ENCODE assay signal across 16 cellular contexts in genomic region chr2:58708565-58708964, GRCh38.
A peak's percentile ranks its signal among the peaks of the same experiment; 100 is the strongest.
DNase-seq lines count a peak whose midpoint lies in the region; ATAC-seq, FAIRE-seq and TF ChIP-seq lines count a peak whose summit lies in the region.
"Had no signal": no experiment of that assay in that cellular context is flagged by ENCODE, and none has a peak within 500 bp of the region (broad histone marks: within the 10 kb centered on the region; RNA-seq: fewer than 3 reads in every experiment).

No MANE protein-coding gene starts in this region.

- H3K27ac ChIP-seq in A549 (no peak overlapping the region), GM23338 (ENCODE audit: low read depth) (no peak overlapping the region)
- H3K27ac ChIP-seq: GM23248 had no signal

- TF ChIP-seq POLR2A in A549 (IDR thresholded peaks at IDR 0.05; ENCODE audit: low read length): no peak

- POLR2A ChIA-PET in A549 (lab: Yijun Ruan, JAX): no interaction called here

- H3K36me3 Mint-ChIP-seq in GM23338 (ENCODE audit: low read depth) (no peaks in the 10 kb centered on the region), endothelial cell (ENCODE audit: low read depth, unreplicated experiment) (no peaks in the 10 kb centered on the region)
- H3K36me3 Mint-ChIP-seq: CD8-positive, alpha-beta T cell had no signal

- TF ChIP-seq CTCF in A549 (IDR thresholded peaks at IDR 0.05) (no peak), GM23338 (conservative IDR thresholded peaks at IDR 0.05; ENCODE audit: low read depth in 2 of 2) (peak in 1 of 2 experiments; percentile 14; a peak in 1 of 4 replicates), endothelial cell (IDR thresholded peaks at IDR 0.05; ENCODE audit: unreplicated experiment) (peak; percentile 42)

- H3K27me3 ChIP-seq in GM23338 (ENCODE audit: insufficient read depth): no peaks in the 10 kb centered on the region

- H3K9me3 Mint-ChIP-seq in GM23338 (no peaks in the 10 kb centered on the region), endothelial cell (ENCODE audit: unreplicated experiment) (no peaks in the 10 kb centered on the region)
- H3K9me3 Mint-ChIP-seq: CD8-positive, alpha-beta T cell had no signal

- no peak overlapping the region for H3K27ac Mint-ChIP-seq in GM23338
- H3K27ac Mint-ChIP-seq in endothelial cell (ENCODE audit: unreplicated experiment): no peak overlapping the region
- H3K27ac Mint-ChIP-seq: B cell; CD8-positive, alpha-beta T cell had no signal

- H3K79me2 ChIP-seq in GM23338 (replicated peaks; ENCODE audit: insufficient read depth): no peaks in the 10 kb centered on the region

- in situ Hi-C loops in ACHN (cut with HindIII; ENCODE audit: low pct_ligation_motif_present, low pct_unique_long_range_greater_than_20kb, low sequenced_read_pairs): no loop called here

- H3K4me1 Mint-ChIP-seq in GM23338 (peaks cover 8% of the 10 kb centered on the region), endothelial cell (ENCODE audit: unreplicated experiment) (peaks cover 4% of the 10 kb centered on the region)
- H3K4me1 Mint-ChIP-seq: B cell had no signal

- H3K4me3 ChIP-seq in A549: no peak overlapping the region
- no peak overlapping the region for H3K4me3 ChIP-seq in GM23338
- H3K4me3 ChIP-seq: GM23248 had no signal

- no peaks in the 10 kb centered on the region for H3K4me1 ChIP-seq in A549
- H3K4me1 ChIP-seq in GM23338 (ENCODE audit: insufficient read depth): no peaks in the 10 kb centered on the region

- no peaks in the 10 kb centered on the region for H3K36me3 ChIP-seq in GM23338 (ENCODE audit: insufficient read depth)

- 0% methylated on average over 1 of the region's 1 CpG for WGBS in A549 (ENCODE audit: missing lambda C conversion rate)

- H3K4me2 ChIP-seq in A549 (no peak overlapping the region), GM23338 (no peak overlapping the region)
- H3K4me2 ChIP-seq: SK-N-SH had no signal

- H3K4me3 Mint-ChIP-seq in GM23338 (no peak overlapping the region), endothelial cell (ENCODE audit: unreplicated experiment) (no peak overlapping the region)
- H3K4me3 Mint-ChIP-seq: B cell; CD8-positive, alpha-beta T cell had no signal

- no peaks in the 10 kb centered on the region for H4K20me1 ChIP-seq in GM23338 (replicated peaks; ENCODE audit: insufficient read depth)

- H3F3A ChIP-seq in GM23338 (replicated peaks; ENCODE audit: low read depth): no peaks in the 10 kb centered on the region

- TF ChIP-seq RAD21 in A549 (conservative IDR thresholded peaks at IDR 0.05 in 1 of 2, IDR thresholded peaks at IDR 0.05 in 1 of 2): no peak

- H3K9me2 ChIP-seq in GM23338 (ENCODE audit: insufficient read depth): no peaks in the 10 kb centered on the region
- H3K9me2 ChIP-seq: SK-N-SH had no signal

- DNase-seq in A549 (ENCODE audit: low read depth in 1 of 2, low spot score in 1 of 2): peak in 1 of 2 experiments; percentile 3
- DNase-seq in GM23338 (ENCODE audit: low spot score): no peak
- DNase-seq in OCI-M1 (lab: John Stamatoyannopoulos, UW): peak; percentile 65
- no peak for DNase-seq in endothelial cell (ENCODE audit: low spot score)
- DNase-seq in Ammon's horn (ENCODE audit: low spot score): no peak
- DNase-seq in ACHN: no peak
- DNase-seq in C1 segment of cervical spinal cord (lab: John Stamatoyannopoulos, UW): no peak
- no peak for DNase-seq in NCI-H1105 treated with DMSO at 0.1 percent for 48 hours (lab: John Stamatoyannopoulos, UW)
- DNase-seq: CD8-positive, alpha-beta T cell; GM23248; NCI-H146; NCI-H2081 treated with DMSO at 0.1 percent for 48 hours; NCI-H524; SK-N-SH had no signal

- CTCF ChIA-PET in A549 (lab: Yijun Ruan, JAX): interaction anchor here (1.4 kb wide), 1 partner anchor 10 kb away, joined by 3 read pairs; no protein-coding TSS in a partner anchor

- no peak overlapping the region for H2AFZ ChIP-seq in GM23338
- H2AFZ ChIP-seq: GM23248 had no signal

- FAIRE-seq in A549 (lab: Jason Lieb, UNC): no peak
- FAIRE-seq: GM19239 had no signal

- ATAC-seq in A549 (peak; percentile 63 to 68; a peak in 3 of 6 replicates), GM23338 (peak; percentile 67)
- ATAC-seq: CD8-positive, alpha-beta T cell had no signal

- no peak for TF ChIP-seq EP300 in A549 (IDR thresholded peaks at IDR 0.05)

- H3K27me3 Mint-ChIP-seq in GM23338 (ENCODE audit: insufficient read depth, low read depth, poor library complexity) (no peaks in the 10 kb centered on the region), endothelial cell (ENCODE audit: unreplicated experiment) (peaks cover 2% of the 10 kb centered on the region)

- no peaks in the 10 kb centered on the region for H3K9me3 ChIP-seq in A549
- H3K9me3 ChIP-seq: SK-N-SH had no signal

TF ChIP-seq in A549, 52 proteins besides CTCF, POLR2A, EP300 and RAD21:
- TF ChIP-seq BHLHE40 (IDR thresholded peaks at IDR 0.05; ENCODE audit: low read depth, low read length) (no peak), NR3C1 (IDR thresholded peaks at IDR 0.05) (no peak), ZNF302 (CRISPR knock-in tag; IDR thresholded peaks at IDR 0.05) (no peak), ATOH8 (CRISPR knock-in tag; IDR thresholded peaks at IDR 0.05; ENCODE audit: low read depth) (no peak), NPAS2 (CRISPR knock-in tag; IDR thresholded peaks at IDR 0.05; ENCODE audit: borderline replicate concordance) (no peak), CBX2 (IDR thresholded peaks at IDR 0.05; ENCODE audit: borderline replicate concordance, low read depth) (no peak)
TF ChIP-seq in A549: peak in this region for 0.

TF ChIP-seq in GM23338, 12 proteins besides CTCF, POLR2A, EP300 and RAD21:
- TF ChIP-seq JUNB (IDR thresholded peaks at IDR 0.05; ENCODE audit: unreplicated experiment): no peak
- TF ChIP-seq STAT1 (IDR thresholded peaks at IDR 0.05; ENCODE audit: unreplicated experiment): no peak
TF ChIP-seq in GM23338: peak in this region for 0.
